8 cellular contexts compared by ENCODE assay signal in genomic region chr16:22232277-22233049, GRCh38. TPM values are rescaled to one million over a fixed set of nuclear protein-coding genes. Genes with fewer than 3 reads are reported as not detected.
DNase-seq lines count a peak whose midpoint lies in the region; ATAC-seq and TF ChIP-seq lines count a peak whose summit lies in the region.

No MANE protein-coding gene starts in this region.

- no peaks in the 10 kb centered on the region for H3K9me3 ChIP-seq in aorta (ENCODE audit: control insufficient read depth, low read length)

- DNase-seq in DMS53 (lab: John Stamatoyannopoulos, UW) (peak; percentile 8), DMS53 treated with DMSO at 0.1 percent for 48 hours (lab: John Stamatoyannopoulos, UW; ENCODE audit: unreplicated experiment) (no peak), left cardiac atrium (no peak), aorta (no peak), hippocampal formation (lab: John Stamatoyannopoulos, UW) (no peak)
- DNase-seq in stimulated activated CD8-positive, alpha-beta memory T cell treated with anti-CD3 and anti-CD28 coated beads, Interleukin-4, amount 100 ng/mL, for 48 hours = peak; percentile 55

- no peaks in the 10 kb centered on the region for H3K4me1 ChIP-seq in aorta (ENCODE audit: control insufficient read depth in 1 of 2, insufficient read depth in 2 of 2, low read length in 2 of 2)

- peak overlapping the region in 1 of 2 donors; percentile 17 for H3K27ac ChIP-seq in aorta (ENCODE audit: low read depth in 1 of 2, low read length in 2 of 2)

- no peak overlapping the region for H3K4me3 ChIP-seq in aorta (ENCODE audit: low read length in 2 of 2)

- H3K36me3 ChIP-seq in aorta (ENCODE audit: control insufficient read depth in 1 of 2, insufficient read depth in 2 of 2, low read length in 1 of 2) = peaks cover 0 to 4% of the 10 kb centered on the region in 2 donors

- 69 to 70% methylated on average over 16 of the region's 16 CpGs for WGBS in aorta, 2 donors

- ATAC-seq in SK-N-SH treated with all-trans-retinoic acid at 6 μM for 48 hours = peak; percentile 40; the same call in 1 of the 3 replicates
- ATAC-seq in left cardiac atrium = peak; percentile 18 to 75
- ATAC-seq in GM19395 (IDR thresholded peaks at IDR 0.05; ENCODE audit: unreplicated experiment) = no peak
- no peak for ATAC-seq in aorta (ENCODE audit: low FRiP score)

- no peaks in the 10 kb centered on the region for H3K27me3 ChIP-seq in aorta (ENCODE audit: control insufficient read depth in 1 of 2, insufficient read depth in 2 of 2, low read length in 1 of 2)

- intact Hi-C loops in left cardiac atrium (cut with DNase I) = no loop called here
- intact Hi-C loops in aorta (cut with DNase I) = no loop called here

TF ChIP-seq in SK-N-SH treated with all-trans-retinoic acid at 6 μM for 48 hours, 23 proteins besides CTCF, POLR2A, EP300 and RAD21:
- TF ChIP-seq CREB5 (CRISPR knock-in tag; IDR thresholded peaks at IDR 0.05; ENCODE audit: low read depth) = no peak
- no peak for TF ChIP-seq ZFP3 (CRISPR knock-in tag; IDR thresholded peaks at IDR 0.05)
- no peak for TF ChIP-seq ZNF565 (CRISPR knock-in tag; conservative IDR thresholded peaks at IDR 0.05; ENCODE audit: low read depth)
- no peak for TF ChIP-seq PATZ1 (CRISPR knock-in tag; IDR thresholded peaks at IDR 0.05; ENCODE audit: borderline replicate concordance)
- no peak for TF ChIP-seq ZNF70 (CRISPR knock-in tag; IDR thresholded peaks at IDR 0.05)
- TF ChIP-seq TSHZ2 (CRISPR knock-in tag; IDR thresholded peaks at IDR 0.05) = no peak
- TF ChIP-seq ZNF8 (CRISPR knock-in tag; IDR thresholded peaks at IDR 0.05) = no peak
- no peak for TF ChIP-seq CSDC2 (CRISPR knock-in tag; IDR thresholded peaks at IDR 0.05)
- TF ChIP-seq PPARA (CRISPR knock-in tag; IDR thresholded peaks at IDR 0.05; ENCODE audit: borderline replicate concordance) = no peak
- no peak for TF ChIP-seq ZFP30 (CRISPR knock-in tag; IDR thresholded peaks at IDR 0.05)
- no peak for TF ChIP-seq RARB (CRISPR knock-in tag; IDR thresholded peaks at IDR 0.05)
- TF ChIP-seq GLIS3 (CRISPR knock-in tag; IDR thresholded peaks at IDR 0.05) = no peak

RNA-seq across cellular contexts. Expression of gene EEF2K, which starts 26.4 kb away (rescaled TPM):
- total RNA-seq in left cardiac atrium (10 to 100 TPM; 32.0 to 34.0 TPM), aorta (10 to 100 TPM; 40.6 to 56.3 TPM)
- polyA plus RNA-seq in aorta = 10 to 100 TPM in 1 of 2 donors, 1 to 10 TPM in 1; 9.3 to 12.1 TPM

Comparison
In these comparisons a context has a peak if more than half of its experiments do, and no peak if none do; other contexts are left out.
1. DNase-seq: peak in DMS53 (single experiment) and stimulated activated CD8-positive, alpha-beta memory T cell treated with anti-CD3 and anti-CD28 coated beads, Interleukin-4, amount 100 ng/mL, for 48 hours (single experiment); none in DMS53 treated with DMSO at 0.1 percent for 48 hours (single experiment), left cardiac atrium (single experiment), aorta (0 of 2) and hippocampal formation (0 of 2).
2. ATAC-seq: peak in SK-N-SH treated with all-trans-retinoic acid at 6 μM for 48 hours (single experiment) and left cardiac atrium (2 of 2); none in GM19395 (single experiment) and aorta (single experiment).